In the genomic region with DNA sequence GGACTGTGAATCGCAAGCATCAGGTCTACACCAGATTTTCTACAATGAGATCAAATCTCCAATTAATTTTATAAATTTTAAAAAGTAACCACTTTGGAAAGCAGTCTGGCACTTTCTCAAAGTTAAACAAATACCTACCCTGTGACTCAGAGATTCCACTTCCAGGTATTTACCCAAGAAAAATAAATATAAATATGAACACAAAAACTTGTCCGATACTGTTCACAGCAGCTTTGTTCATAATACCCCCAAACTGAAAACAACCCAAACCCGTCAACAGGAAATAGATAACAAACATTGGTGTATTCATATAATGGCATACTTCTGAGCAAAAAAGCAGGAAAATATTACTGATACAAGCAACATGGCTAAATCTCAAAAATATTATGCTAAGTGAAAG, we compare ENCODE assay signal across 1 cellular context.
A peak's percentile ranks its signal among the peaks of the same experiment; 100 is the strongest.
TF ChIP-seq lines count a peak whose summit lies in the region.

No MANE protein-coding gene starts in this region.

TF ChIP-seq in HepG2, 621 proteins besides CTCF, POLR2A, EP300 and RAD21 (continued from another document and continues in another):
- TF ChIP-seq, protein P1, sequence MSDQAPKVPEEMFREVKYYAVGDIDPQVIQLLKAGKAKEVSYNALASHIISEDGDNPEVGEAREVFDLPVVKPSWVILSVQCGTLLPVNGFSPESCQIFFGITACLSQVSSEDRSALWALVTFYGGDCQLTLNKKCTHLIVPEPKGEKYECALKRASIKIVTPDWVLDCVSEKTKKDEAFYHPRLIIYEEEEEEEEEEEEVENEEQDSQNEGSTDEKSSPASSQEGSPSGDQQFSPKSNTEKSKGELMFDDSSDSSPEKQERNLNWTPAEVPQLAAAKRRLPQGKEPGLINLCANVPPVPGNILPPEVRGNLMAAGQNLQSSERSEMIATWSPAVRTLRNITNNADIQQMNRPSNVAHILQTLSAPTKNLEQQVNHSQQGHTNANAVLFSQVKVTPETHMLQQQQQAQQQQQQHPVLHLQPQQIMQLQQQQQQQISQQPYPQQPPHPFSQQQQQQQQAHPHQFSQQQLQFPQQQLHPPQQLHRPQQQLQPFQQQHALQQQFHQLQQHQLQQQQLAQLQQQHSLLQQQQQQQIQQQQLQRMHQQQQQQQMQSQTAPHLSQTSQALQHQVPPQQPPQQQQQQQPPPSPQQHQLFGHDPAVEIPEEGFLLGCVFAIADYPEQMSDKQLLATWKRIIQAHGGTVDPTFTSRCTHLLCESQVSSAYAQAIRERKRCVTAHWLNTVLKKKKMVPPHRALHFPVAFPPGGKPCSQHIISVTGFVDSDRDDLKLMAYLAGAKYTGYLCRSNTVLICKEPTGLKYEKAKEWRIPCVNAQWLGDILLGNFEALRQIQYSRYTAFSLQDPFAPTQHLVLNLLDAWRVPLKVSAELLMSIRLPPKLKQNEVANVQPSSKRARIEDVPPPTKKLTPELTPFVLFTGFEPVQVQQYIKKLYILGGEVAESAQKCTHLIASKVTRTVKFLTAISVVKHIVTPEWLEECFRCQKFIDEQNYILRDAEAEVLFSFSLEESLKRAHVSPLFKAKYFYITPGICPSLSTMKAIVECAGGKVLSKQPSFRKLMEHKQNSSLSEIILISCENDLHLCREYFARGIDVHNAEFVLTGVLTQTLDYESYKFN (CRISPR knock-in tag; conservative IDR thresholded peaks at IDR 0.05): peak; percentile 76
- TF ChIP-seq, protein P2, sequence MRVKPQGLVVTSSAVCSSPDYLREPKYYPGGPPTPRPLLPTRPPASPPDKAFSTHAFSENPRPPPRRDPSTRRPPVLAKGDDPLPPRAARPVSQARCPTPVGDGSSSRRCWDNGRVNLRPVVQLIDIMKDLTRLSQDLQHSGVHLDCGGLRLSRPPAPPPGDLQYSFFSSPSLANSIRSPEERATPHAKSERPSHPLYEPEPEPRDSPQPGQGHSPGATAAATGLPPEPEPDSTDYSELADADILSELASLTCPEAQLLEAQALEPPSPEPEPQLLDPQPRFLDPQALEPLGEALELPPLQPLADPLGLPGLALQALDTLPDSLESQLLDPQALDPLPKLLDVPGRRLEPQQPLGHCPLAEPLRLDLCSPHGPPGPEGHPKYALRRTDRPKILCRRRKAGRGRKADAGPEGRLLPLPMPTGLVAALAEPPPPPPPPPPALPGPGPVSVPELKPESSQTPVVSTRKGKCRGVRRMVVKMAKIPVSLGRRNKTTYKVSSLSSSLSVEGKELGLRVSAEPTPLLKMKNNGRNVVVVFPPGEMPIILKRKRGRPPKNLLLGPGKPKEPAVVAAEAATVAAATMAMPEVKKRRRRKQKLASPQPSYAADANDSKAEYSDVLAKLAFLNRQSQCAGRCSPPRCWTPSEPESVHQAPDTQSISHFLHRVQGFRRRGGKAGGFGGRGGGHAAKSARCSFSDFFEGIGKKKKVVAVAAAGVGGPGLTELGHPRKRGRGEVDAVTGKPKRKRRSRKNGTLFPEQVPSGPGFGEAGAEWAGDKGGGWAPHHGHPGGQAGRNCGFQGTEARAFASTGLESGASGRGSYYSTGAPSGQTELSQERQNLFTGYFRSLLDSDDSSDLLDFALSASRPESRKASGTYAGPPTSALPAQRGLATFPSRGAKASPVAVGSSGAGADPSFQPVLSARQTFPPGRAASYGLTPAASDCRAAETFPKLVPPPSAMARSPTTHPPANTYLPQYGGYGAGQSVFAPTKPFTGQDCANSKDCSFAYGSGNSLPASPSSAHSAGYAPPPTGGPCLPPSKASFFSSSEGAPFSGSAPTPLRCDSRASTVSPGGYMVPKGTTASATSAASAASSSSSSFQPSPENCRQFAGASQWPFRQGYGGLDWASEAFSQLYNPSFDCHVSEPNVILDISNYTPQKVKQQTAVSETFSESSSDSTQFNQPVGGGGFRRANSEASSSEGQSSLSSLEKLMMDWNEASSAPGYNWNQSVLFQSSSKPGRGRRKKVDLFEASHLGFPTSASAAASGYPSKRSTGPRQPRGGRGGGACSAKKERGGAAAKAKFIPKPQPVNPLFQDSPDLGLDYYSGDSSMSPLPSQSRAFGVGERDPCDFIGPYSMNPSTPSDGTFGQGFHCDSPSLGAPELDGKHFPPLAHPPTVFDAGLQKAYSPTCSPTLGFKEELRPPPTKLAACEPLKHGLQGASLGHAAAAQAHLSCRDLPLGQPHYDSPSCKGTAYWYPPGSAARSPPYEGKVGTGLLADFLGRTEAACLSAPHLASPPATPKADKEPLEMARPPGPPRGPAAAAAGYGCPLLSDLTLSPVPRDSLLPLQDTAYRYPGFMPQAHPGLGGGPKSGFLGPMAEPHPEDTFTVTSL (CRISPR knock-in tag; IDR thresholded peaks at IDR 0.05; ENCODE audit: borderline replicate concordance): peak; percentile 80; the same call in 1 of the 2 replicates
- no peak for TF ChIP-seq MTF1 (CRISPR knock-in tag; IDR thresholded peaks at IDR 0.05)
- TF ChIP-seq ETV5 (CRISPR knock-in tag; IDR thresholded peaks at IDR 0.05; ENCODE audit: borderline replicate concordance): peak; percentile 22; the same call in 1 of the 2 replicates
- 0 out of 2 replicates have a peak, but pooled peaks have one; percentile 31 for TF ChIP-seq FOXK1 (CRISPR knock-in tag; IDR thresholded peaks at IDR 0.05; ENCODE audit: borderline replicate concordance, low read depth)
- peak; percentile 44; the same call in 1 of the 2 replicates for TF ChIP-seq ISL2 (CRISPR knock-in tag; IDR thresholded peaks at IDR 0.05)
- TF ChIP-seq HMG20A (CRISPR knock-in tag; IDR thresholded peaks at IDR 0.05; ENCODE audit: borderline replicate concordance): peak; percentile 63; the same call in 1 of the 2 replicates
- TF ChIP-seq, protein P3, sequence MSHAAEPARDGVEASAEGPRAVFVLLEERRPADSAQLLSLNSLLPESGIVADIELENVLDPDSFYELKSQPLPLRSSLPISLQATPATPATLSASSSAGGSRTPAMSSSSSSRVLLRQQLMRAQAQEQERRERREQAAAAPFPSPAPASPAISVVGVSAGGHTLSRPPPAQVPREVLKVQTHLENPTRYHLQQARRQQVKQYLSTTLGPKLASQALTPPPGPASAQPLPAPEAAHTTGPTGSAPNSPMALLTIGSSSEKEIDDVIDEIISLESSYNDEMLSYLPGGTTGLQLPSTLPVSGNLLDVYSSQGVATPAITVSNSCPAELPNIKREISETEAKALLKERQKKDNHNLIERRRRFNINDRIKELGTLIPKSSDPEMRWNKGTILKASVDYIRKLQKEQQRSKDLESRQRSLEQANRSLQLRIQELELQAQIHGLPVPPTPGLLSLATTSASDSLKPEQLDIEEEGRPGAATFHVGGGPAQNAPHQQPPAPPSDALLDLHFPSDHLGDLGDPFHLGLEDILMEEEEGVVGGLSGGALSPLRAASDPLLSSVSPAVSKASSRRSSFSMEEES (CRISPR knock-in tag; IDR thresholded peaks at IDR 0.05): peak; percentile 43; the same call in 1 of the 2 replicates
- peak; percentile 65 for TF ChIP-seq SAP130 (CRISPR knock-in tag; IDR thresholded peaks at IDR 0.05; ENCODE audit: low read depth)
- TF ChIP-seq MED1 (CRISPR knock-in tag; IDR thresholded peaks at IDR 0.05): peak; percentile 63
- TF ChIP-seq FOSL2 (CRISPR knock-in tag; IDR thresholded peaks at IDR 0.05): peak; percentile 51; the same call in 1 of the 2 replicates
- TF ChIP-seq SOX6 (IDR thresholded peaks at IDR 0.05): no peak
- TF ChIP-seq SOX6 (CRISPR knock-in tag; IDR thresholded peaks at IDR 0.05): peak; percentile 65; the same call in 1 of the 2 replicates
- TF ChIP-seq ASH2L (IDR thresholded peaks at IDR 0.05; ENCODE audit: insufficient read length, low read depth, low read length): peak; percentile 31
- no peak for TF ChIP-seq CREB1 (IDR thresholded peaks at IDR 0.05)
- 0 out of 2 replicates have a peak, but pooled peaks have one; percentile 33 for TF ChIP-seq CREB1 (CRISPR knock-in tag; IDR thresholded peaks at IDR 0.05)
- TF ChIP-seq, protein P4, sequence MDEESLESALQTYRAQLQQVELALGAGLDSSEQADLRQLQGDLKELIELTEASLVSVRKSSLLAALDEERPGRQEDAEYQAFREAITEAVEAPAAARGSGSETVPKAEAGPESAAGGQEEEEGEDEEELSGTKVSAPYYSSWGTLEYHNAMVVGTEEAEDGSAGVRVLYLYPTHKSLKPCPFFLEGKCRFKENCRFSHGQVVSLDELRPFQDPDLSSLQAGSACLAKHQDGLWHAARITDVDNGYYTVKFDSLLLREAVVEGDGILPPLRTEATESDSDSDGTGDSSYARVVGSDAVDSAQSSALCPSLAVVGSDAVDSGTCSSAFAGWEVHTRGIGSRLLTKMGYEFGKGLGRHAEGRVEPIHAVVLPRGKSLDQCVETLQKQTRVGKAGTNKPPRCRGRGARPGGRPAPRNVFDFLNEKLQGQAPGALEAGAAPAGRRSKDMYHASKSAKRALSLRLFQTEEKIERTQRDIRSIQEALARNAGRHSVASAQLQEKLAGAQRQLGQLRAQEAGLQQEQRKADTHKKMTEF (CRISPR knock-in tag; IDR thresholded peaks at IDR 0.05): peak; percentile 46; the same call in 1 of the 2 replicates
- TF ChIP-seq SMARCC2 (IDR thresholded peaks at IDR 0.05): no peak
- TF ChIP-seq NFIC (IDR thresholded peaks at IDR 0.05; ENCODE audit: low read length): peak; percentile 75; the same call in 1 of the 2 replicates
- TF ChIP-seq, protein P5, sequence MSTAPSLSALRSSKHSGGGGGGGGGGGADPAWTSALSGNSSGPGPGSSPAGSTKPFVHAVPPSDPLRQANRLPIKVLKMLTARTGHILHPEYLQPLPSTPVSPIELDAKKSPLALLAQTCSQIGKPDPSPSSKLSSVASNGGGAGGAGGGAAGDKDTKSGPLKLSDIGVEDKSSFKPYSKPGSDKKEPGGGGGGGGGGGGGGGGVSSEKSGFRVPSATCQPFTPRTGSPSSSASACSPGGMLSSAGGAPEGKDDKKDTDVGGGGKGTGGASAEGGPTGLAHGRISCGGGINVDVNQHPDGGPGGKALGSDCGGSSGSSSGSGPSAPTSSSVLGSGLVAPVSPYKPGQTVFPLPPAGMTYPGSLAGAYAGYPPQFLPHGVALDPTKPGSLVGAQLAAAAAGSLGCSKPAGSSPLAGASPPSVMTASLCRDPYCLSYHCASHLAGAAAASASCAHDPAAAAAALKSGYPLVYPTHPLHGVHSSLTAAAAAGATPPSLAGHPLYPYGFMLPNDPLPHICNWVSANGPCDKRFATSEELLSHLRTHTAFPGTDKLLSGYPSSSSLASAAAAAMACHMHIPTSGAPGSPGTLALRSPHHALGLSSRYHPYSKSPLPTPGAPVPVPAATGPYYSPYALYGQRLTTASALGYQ (CRISPR knock-in tag; IDR thresholded peaks at IDR 0.05): 0 out of 2 replicates have a peak, but pooled peaks have one; percentile 32
- TF ChIP-seq, protein P6, sequence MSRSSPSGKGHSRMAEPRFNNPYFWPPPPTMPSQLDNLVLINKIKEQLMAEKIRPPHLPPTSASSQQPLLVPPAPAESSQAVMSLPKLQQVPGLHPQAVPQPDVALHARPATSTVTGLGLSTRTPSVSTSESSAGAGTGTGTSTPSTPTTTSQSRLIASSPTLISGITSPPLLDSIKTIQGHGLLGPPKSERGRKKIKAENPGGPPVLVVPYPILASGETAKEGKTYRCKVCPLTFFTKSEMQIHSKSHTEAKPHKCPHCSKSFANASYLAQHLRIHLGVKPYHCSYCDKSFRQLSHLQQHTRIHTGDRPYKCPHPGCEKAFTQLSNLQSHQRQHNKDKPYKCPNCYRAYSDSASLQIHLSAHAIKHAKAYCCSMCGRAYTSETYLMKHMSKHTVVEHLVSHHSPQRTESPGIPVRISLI (CRISPR knock-in tag; IDR thresholded peaks at IDR 0.05; ENCODE audit: borderline replicate concordance): no peak
- TF ChIP-seq CREM (IDR thresholded peaks at IDR 0.05): peak; percentile 36; the same call in 1 of the 2 replicates
- no peak for TF ChIP-seq CREM (CRISPR knock-in tag; IDR thresholded peaks at IDR 0.05)
- no peak for TF ChIP-seq CAMTA2 (CRISPR knock-in tag; IDR thresholded peaks at IDR 0.05; ENCODE audit: borderline replicate concordance)
- TF ChIP-seq, protein P7, sequence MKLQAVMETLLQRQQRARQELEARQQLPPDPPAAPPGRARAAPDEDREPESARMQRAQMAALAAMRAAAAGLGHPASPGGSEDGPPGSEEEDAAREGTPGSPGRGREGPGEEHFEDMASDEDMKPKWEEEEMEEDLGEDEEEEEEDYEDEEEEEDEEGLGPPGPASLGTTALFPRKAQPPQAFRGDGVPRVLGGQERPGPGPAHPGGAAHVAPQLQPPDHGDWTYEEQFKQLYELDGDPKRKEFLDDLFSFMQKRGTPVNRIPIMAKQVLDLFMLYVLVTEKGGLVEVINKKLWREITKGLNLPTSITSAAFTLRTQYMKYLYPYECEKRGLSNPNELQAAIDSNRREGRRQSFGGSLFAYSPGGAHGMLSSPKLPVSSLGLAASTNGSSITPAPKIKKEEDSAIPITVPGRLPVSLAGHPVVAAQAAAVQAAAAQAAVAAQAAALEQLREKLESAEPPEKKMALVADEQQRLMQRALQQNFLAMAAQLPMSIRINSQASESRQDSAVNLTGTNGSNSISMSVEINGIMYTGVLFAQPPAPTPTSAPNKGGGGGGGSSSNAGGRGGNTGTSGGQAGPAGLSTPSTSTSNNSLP (IDR thresholded peaks at IDR 0.05; ENCODE audit: low read depth, low read length): 0 out of 2 replicates have a peak, but pooled peaks have one; percentile 24
- TF ChIP-seq, protein P8, sequence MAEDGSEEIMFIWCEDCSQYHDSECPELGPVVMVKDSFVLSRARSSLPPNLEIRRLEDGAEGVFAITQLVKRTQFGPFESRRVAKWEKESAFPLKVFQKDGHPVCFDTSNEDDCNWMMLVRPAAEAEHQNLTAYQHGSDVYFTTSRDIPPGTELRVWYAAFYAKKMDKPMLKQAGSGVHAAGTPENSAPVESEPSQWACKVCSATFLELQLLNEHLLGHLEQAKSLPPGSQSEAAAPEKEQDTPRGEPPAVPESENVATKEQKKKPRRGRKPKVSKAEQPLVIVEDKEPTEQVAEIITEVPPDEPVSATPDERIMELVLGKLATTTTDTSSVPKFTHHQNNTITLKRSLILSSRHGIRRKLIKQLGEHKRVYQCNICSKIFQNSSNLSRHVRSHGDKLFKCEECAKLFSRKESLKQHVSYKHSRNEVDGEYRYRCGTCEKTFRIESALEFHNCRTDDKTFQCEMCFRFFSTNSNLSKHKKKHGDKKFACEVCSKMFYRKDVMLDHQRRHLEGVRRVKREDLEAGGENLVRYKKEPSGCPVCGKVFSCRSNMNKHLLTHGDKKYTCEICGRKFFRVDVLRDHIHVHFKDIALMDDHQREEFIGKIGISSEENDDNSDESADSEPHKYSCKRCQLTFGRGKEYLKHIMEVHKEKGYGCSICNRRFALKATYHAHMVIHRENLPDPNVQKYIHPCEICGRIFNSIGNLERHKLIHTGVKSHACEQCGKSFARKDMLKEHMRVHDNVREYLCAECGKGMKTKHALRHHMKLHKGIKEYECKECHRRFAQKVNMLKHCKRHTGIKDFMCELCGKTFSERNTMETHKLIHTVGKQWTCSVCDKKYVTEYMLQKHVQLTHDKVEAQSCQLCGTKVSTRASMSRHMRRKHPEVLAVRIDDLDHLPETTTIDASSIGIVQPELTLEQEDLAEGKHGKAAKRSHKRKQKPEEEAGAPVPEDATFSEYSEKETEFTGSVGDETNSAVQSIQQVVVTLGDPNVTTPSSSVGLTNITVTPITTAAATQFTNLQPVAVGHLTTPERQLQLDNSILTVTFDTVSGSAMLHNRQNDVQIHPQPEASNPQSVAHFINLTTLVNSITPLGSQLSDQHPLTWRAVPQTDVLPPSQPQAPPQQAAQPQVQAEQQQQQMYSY (CRISPR knock-in tag; IDR thresholded peaks at IDR 0.05): no peak
- 0 out of 2 replicates have a peak, but pooled peaks have one; percentile 48 for TF ChIP-seq ZNF264 (CRISPR knock-in tag; IDR thresholded peaks at IDR 0.05)
- TF ChIP-seq SPEN (CRISPR knock-in tag; IDR thresholded peaks at IDR 0.05; ENCODE audit: low read depth): no peak
- no peak for TF ChIP-seq NR1H2 (CRISPR knock-in tag; IDR thresholded peaks at IDR 0.05; ENCODE audit: borderline replicate concordance, low read depth)
- TF ChIP-seq ELF3 (CRISPR knock-in tag; IDR thresholded peaks at IDR 0.05): peak; percentile 65; the same call in 1 of the 2 replicates
- TF ChIP-seq TOE1 (CRISPR knock-in tag; IDR thresholded peaks at IDR 0.05): no peak
- TF ChIP-seq SOX5 (CRISPR knock-in tag; IDR thresholded peaks at IDR 0.05; ENCODE audit: borderline replicate concordance): peak; percentile 81; the same call in 1 of the 2 replicates
- TF ChIP-seq ZNF776 (CRISPR knock-in tag; IDR thresholded peaks at IDR 0.05): no peak
